Comparison of ENCODE assay signal across 11 cellular contexts in the genomic region with DNA sequence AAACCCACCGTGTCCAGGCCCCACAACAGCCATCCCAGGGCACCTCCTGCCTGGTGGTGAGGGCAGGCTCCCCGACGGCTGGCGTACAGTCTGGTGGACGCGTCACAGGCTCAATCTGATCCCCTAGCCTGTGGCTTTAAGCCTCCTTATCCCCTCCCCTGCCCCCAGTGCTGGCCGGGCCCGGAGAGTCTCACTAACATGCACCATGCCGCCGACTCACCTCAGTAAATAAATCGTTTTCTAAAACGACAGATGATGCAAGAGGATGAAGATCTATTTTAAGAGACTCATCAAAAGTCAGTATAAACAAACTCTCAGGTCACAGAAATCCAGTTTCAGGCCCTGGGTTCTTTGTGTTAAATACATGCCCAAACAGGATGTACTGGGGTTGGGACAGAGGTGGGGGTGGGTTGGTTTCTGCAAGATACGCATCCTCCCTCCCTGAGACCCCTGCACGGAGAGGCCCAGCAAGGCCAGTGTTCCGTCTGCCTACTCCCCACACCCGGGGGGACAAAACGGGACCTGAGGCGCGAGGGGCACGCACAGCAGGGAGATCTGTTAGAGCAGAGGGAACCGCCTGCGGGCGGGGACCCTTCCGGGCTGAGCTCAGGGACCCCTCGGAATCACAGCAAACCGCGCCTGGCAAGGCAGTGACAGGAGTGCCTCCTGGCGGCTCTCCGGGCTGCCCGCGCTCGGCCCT. TPM values are rescaled to one million over a fixed set of nuclear protein-coding genes. Genes with fewer than 3 reads are reported as not detected.
A peak's percentile ranks its signal among the peaks of the same experiment; 100 is the strongest.
DNase-seq lines count a peak whose midpoint lies in the region; ATAC-seq and TF ChIP-seq lines count a peak whose summit lies in the region.
"Had no signal": no experiment of that assay in that cellular context is flagged by ENCODE, and none has a peak within 500 bp of the region (broad histone marks: within the 10 kb centered on the region; RNA-seq: fewer than 3 reads in every experiment).

No MANE protein-coding gene starts in this region.

- WGBS in hepatocyte (ENCODE audit: low lambda C conversion rate, missing lambda C conversion rate), result 81% methylated on average over 30 of the region's 32 CpGs

- H3K27ac ChIP-seq in hepatocyte, result no peak overlapping the region
- H3K27ac ChIP-seq in stomach smooth muscle (ENCODE audit: low read length), result no peak overlapping the region

- H3K36me3 Mint-ChIP-seq in activated T-cell treated with anti-CD3 and anti-CD28 coated beads, Interleukin-2, amount 50 U/mL, for 4 hours (ENCODE audit: insufficient read depth), result peaks cover 12% of the 10 kb centered on the region
- H3K36me3 Mint-ChIP-seq in activated T-cell treated with anti-CD3 and anti-CD28 coated beads, Interleukin-2, amount 50 U/mL, for 72 hours (ENCODE audit: insufficient read depth in 2 of 2), result peaks cover 4 to 7% of the 10 kb centered on the region in 2 donors

- H3K79me2 ChIP-seq in hepatocyte, result peaks cover 47% of the 10 kb centered on the region

- H3K9me3 ChIP-seq in hepatocyte (ENCODE audit: low read depth), result no peaks in the 10 kb centered on the region
- H3K9me3 ChIP-seq in stomach smooth muscle (ENCODE audit: control insufficient read depth in 2 of 2, low read length in 2 of 2), result no peaks in the 10 kb centered on the region
- H3K9me3 ChIP-seq: heart right ventricle had no signal

- H4K20me1 ChIP-seq in hepatocyte (ENCODE audit: insufficient read depth, poor library complexity, severe bottlenecking), result peaks cover 51% of the 10 kb centered on the region

- H3K27me3 ChIP-seq in hepatocyte (peaks cover 4% of the 10 kb centered on the region), stomach smooth muscle (ENCODE audit: control insufficient read depth in 1 of 2, insufficient read depth in 2 of 2, low read length in 2 of 2) (peaks cover 0 to 3% of the 10 kb centered on the region in 2 donors)

- no peaks in the 10 kb centered on the region for H3K9me2 ChIP-seq in hepatocyte (replicated peaks; ENCODE audit: insufficient read depth)

- peak overlapping the region; percentile 37 for H3K4me2 ChIP-seq in hepatocyte

- H3K9me3 Mint-ChIP-seq in activated T-cell treated with anti-CD3 and anti-CD28 coated beads, Interleukin-2, amount 50 U/mL, for 4 hours, result no peaks in the 10 kb centered on the region
- H3K9me3 Mint-ChIP-seq in activated T-cell treated with anti-CD3 and anti-CD28 coated beads, Interleukin-2, amount 50 U/mL, for 72 hours, result no peaks in the 10 kb centered on the region

- H3K27ac Mint-ChIP-seq in activated T-cell treated with anti-CD3 and anti-CD28 coated beads, Interleukin-2, amount 50 U/mL, for 72 hours, result peak overlapping the region; percentile 92

- DNase-seq in activated T-cell treated with anti-CD3 and anti-CD28 coated beads, Interleukin-2, amount 50 U/mL, for 4 hours, result no peak
- DNase-seq in activated T-cell treated with anti-CD3 and anti-CD28 coated beads, Interleukin-2, amount 50 U/mL, for 1 hour, result no peak
- peak; percentile 34 to 46 for DNase-seq in activated T-cell treated with anti-CD3 and anti-CD28 coated beads, Interleukin-2, amount 50 U/mL, for 72 hours
- DNase-seq in hepatocyte (ENCODE audit: low spot score) (no peak), D341Med (ENCODE audit: low spot score) (no peak), NOMO-1 treated with DMSO at 0.1 percent for 48 hours (lab: John Stamatoyannopoulos, UW; ENCODE audit: unreplicated experiment) (no peak)
- DNase-seq: heart right ventricle, NCI-H2081 treated with DMSO at 0.1 percent for 48 hours had no signal

- H3K9ac ChIP-seq in stomach smooth muscle (ENCODE audit: low read length in 2 of 2), result peak overlapping the region in 1 of 2 donors; percentile 42

- H3K4me3 ChIP-seq in hepatocyte (no peak overlapping the region), stomach smooth muscle (ENCODE audit: low read length in 2 of 2) (peak overlapping the region; percentile 4 to 8)

- H3K36me3 ChIP-seq in hepatocyte (replicated peaks; ENCODE audit: insufficient read depth, low read depth) (no peaks in the 10 kb centered on the region), stomach smooth muscle (ENCODE audit: control insufficient read depth in 2 of 2, insufficient read depth in 2 of 2, low read length in 2 of 2) (peaks cover 28 to 31% of the 10 kb centered on the region in 2 donors)

- no peak overlapping the region for H2AFZ ChIP-seq in hepatocyte

- TF ChIP-seq CTCF in hepatocyte (IDR thresholded peaks at IDR 0.05; ENCODE audit: poor library complexity), result no peak

- peak overlapping the region; percentile 90 for H3K4me3 Mint-ChIP-seq in activated T-cell treated with anti-CD3 and anti-CD28 coated beads, Interleukin-2, amount 50 U/mL, for 4 hours
- H3K4me3 Mint-ChIP-seq in activated T-cell treated with anti-CD3 and anti-CD28 coated beads, Interleukin-2, amount 50 U/mL, for 72 hours, result peak overlapping the region; percentile 81 to 94

- peaks cover 19% of the 10 kb centered on the region for H3K4me1 ChIP-seq in hepatocyte (ENCODE audit: insufficient read depth)
- H3K4me1 ChIP-seq in stomach smooth muscle (ENCODE audit: control insufficient read depth, insufficient read depth, low read length), result peaks cover 44% of the 10 kb centered on the region

- H3K4me1 Mint-ChIP-seq in activated T-cell treated with anti-CD3 and anti-CD28 coated beads, Interleukin-2, amount 50 U/mL, for 4 hours (ENCODE audit: low read depth), result peaks cover 34% of the 10 kb centered on the region
- H3K4me1 Mint-ChIP-seq in activated T-cell treated with anti-CD3 and anti-CD28 coated beads, Interleukin-2, amount 50 U/mL, for 72 hours (ENCODE audit: low read depth), result peaks cover 43% of the 10 kb centered on the region

- H3K27me3 Mint-ChIP-seq in activated T-cell treated with anti-CD3 and anti-CD28 coated beads, Interleukin-2, amount 50 U/mL, for 4 hours (ENCODE audit: low read depth), result peaks cover 2% of the 10 kb centered on the region
- H3K27me3 Mint-ChIP-seq in activated T-cell treated with anti-CD3 and anti-CD28 coated beads, Interleukin-2, amount 50 U/mL, for 72 hours (ENCODE audit: low read depth), result no peaks in the 10 kb centered on the region

- no peak for ATAC-seq in activated T-cell treated with anti-CD3 and anti-CD28 coated beads, Interleukin-2, amount 50 U/mL, for 4 hours
- ATAC-seq in activated T-cell treated with anti-CD3 and anti-CD28 coated beads, Interleukin-2, amount 50 U/mL, for 72 hours (replicated peaks in 1 of 2), result peak; percentile 3 to 6
- ATAC-seq in HG03196 (IDR thresholded peaks at IDR 0.05; ENCODE audit: unreplicated experiment), result no peak
- ATAC-seq: heart right ventricle had no signal

RNA-seq across cellular contexts. Expression of a gene that starts 3.1 kb away (rescaled TPM):
- total RNA-seq in activated T-cell treated with anti-CD3 and anti-CD28 coated beads, Interleukin-2, amount 50 U/mL, for 4 hours, result 10 to 100 TPM; 38.4 to 40.5 (median 40.0) TPM
- total RNA-seq in activated T-cell treated with anti-CD3 and anti-CD28 coated beads, Interleukin-2, amount 50 U/mL, for 72 hours, result 10 to 100 TPM; 44.6 to 49.7 TPM
- 18.5 and 20.4 TPM in 2 replicates for total RNA-seq in hepatocyte
- 21.3 and 21.5 TPM in 2 replicates for polyA plus RNA-seq in hepatocyte

RNA-seq across cellular contexts. Expression of a gene that starts 6.7 kb away (rescaled TPM):
- not detected for total RNA-seq in activated T-cell treated with anti-CD3 and anti-CD28 coated beads, Interleukin-2, amount 50 U/mL, for 4 hours
- total RNA-seq in activated T-cell treated with anti-CD3 and anti-CD28 coated beads, Interleukin-2, amount 50 U/mL, for 72 hours, result under 1 TPM in 1 of 2 donors, not detected in 1; 0.49 TPM
- not detected in 2 replicates for total RNA-seq in hepatocyte
- polyA plus RNA-seq in hepatocyte, result 1.0 TPM in 2 replicates
- total RNA-seq: mononuclear cell had no signal

RNA-seq across cellular contexts. Expression of a gene that starts 32.8 kb away (rescaled TPM):
- 100 to 1,000 TPM in 2 of 3 donors, 10 to 100 TPM in 1; 99.3 to 164 (median 114) TPM for total RNA-seq in activated T-cell treated with anti-CD3 and anti-CD28 coated beads, Interleukin-2, amount 50 U/mL, for 4 hours
- 100 to 1,000 TPM; 141 to 175 TPM for total RNA-seq in activated T-cell treated with anti-CD3 and anti-CD28 coated beads, Interleukin-2, amount 50 U/mL, for 72 hours
- total RNA-seq in hepatocyte, result 2.7 and 6.1 TPM in 2 replicates
- 5.3 and 5.4 TPM in 2 replicates for polyA plus RNA-seq in hepatocyte

RNA-seq across cellular contexts. Expression of a gene that starts 47.3 kb away (rescaled TPM):
- total RNA-seq in activated T-cell treated with anti-CD3 and anti-CD28 coated beads, Interleukin-2, amount 50 U/mL, for 4 hours, result 1 to 10 TPM in 1 of 3 donors, under 1 TPM in 2; 0.58 to 1.3 (median 0.81) TPM
- total RNA-seq in activated T-cell treated with anti-CD3 and anti-CD28 coated beads, Interleukin-2, amount 50 U/mL, for 72 hours, result 10 to 100 TPM; 13.9 to 26.3 TPM
- 0.48 and 1.3 TPM in 2 replicates for total RNA-seq in hepatocyte
- polyA plus RNA-seq in hepatocyte, result 1.9 and 3.4 TPM in 2 replicates

Comparison
In these comparisons a context has a peak if more than half of its experiments do, and no peak if none do; other contexts are left out.
1. ATAC-seq: peak in activated T-cell treated with anti-CD3 and anti-CD28 coated beads, Interleukin-2, amount 50 U/mL, for 72 hours (2 of 2); none in activated T-cell treated with anti-CD3 and anti-CD28 coated beads, Interleukin-2, amount 50 U/mL, for 4 hours (0 of 2) and HG03196 (single experiment).
2. DNase-seq: peak in activated T-cell treated with anti-CD3 and anti-CD28 coated beads, Interleukin-2, amount 50 U/mL, for 72 hours (2 of 2); none in activated T-cell treated with anti-CD3 and anti-CD28 coated beads, Interleukin-2, amount 50 U/mL, for 4 hours (single experiment), activated T-cell treated with anti-CD3 and anti-CD28 coated beads, Interleukin-2, amount 50 U/mL, for 1 hour (single experiment), hepatocyte (single experiment), D341Med (single experiment) and NOMO-1 treated with DMSO at 0.1 percent for 48 hours (single experiment).
3. RNA of a gene that starts 32.8 kb away (total RNA-seq): 141 to 175 TPM in activated T-cell treated with anti-CD3 and anti-CD28 coated beads, Interleukin-2, amount 50 U/mL, for 72 hours and 99.3 to 164 TPM in activated T-cell treated with anti-CD3 and anti-CD28 coated beads, Interleukin-2, amount 50 U/mL, for 4 hours; 2.7 to 6.1 TPM in hepatocyte; every median in the first group is over 10 times any median in the second.